ENCODE assay signal across 11 cellular contexts in the genomic region with DNA sequence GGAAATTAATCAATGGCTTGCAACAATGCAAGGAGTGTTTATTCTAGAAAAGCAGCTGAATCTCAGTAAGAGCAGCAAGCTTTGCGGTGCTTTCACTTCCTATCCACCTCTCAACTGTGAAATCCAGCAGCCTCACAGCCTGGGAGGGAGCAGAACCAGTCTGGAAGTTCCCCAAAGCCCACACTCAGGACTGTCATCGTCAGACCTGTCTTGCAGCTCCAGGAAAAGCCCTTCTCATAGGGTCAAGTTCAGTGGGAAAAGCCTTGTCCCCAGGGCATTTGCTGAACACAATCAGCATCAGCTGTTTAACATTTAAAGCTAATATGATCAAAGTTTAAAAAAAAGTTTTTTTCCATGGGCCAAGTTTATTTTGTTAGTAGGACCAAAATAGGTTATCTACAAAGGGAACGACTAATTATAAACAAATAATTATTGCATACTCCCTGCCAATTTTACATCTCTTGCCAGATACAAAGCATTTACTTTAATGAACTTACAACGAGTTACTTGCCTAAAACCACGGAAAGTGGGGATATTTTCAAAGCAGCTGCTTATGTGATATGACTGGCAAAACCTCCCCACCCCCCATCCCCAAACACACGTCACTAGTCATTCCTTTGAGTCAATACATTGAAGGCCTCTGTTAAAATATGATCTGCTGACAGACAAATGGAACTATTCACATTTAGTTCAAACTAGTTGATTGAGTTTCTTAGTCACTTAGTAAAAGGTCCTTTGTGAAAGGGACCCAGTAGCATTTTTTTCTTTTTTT.
DNase-seq lines count a peak whose midpoint lies in the region; ATAC-seq and TF ChIP-seq lines count a peak whose summit lies in the region.
"Had no signal": no experiment of that assay in that cellular context is flagged by ENCODE, and none has a peak within 500 bp of the region (broad histone marks: within the 10 kb centered on the region; RNA-seq: fewer than 3 reads in every experiment).

No MANE protein-coding gene starts in this region.

- in situ Hi-C loops in brain microvascular endothelial cell (cut with HindIII; ENCODE audit: low pct_ligation_motif_present, low sequenced_read_pairs), result no loop called here

- DNase-seq in glomerular visceral epithelial cell (ENCODE audit: extremely low spot score), result peak; percentile 20
- no peak for DNase-seq in effector memory CD4-positive, alpha-beta T cell
- DNase-seq in brain microvascular endothelial cell, result no peak
- no peak for DNase-seq in NCI-H1436 (lab: John Stamatoyannopoulos, UW)
- DNase-seq in SKM-1 treated with dmso at 0.1 percent for 144 hours (lab: John Stamatoyannopoulos, UW; ENCODE audit: unreplicated experiment), result no peak
- DNase-seq: activated CD4-positive, alpha-beta T cell treated with anti-CD3 and anti-CD28 coated beads, Interleukin-2, amount 50 U/mL, for 48 hours; Caco-2; NCI-H510A treated with DMSO at 0.1 percent for 48 hours had no signal

- H3K4me3 ChIP-seq in effector memory CD4-positive, alpha-beta T cell (ENCODE audit: insufficient read depth, low read depth, low read length, poor library complexity, severe bottlenecking), result no peak overlapping the region
- no peak overlapping the region for H3K4me3 ChIP-seq in brain microvascular endothelial cell (ENCODE audit: low read depth, low read length)

- H3K4me1 ChIP-seq in effector memory CD4-positive, alpha-beta T cell (ENCODE audit: control insufficient read depth, insufficient read depth, low read length, poor library complexity, severe bottlenecking), result no peaks in the 10 kb centered on the region
- H3K4me1 ChIP-seq: Caco-2 had no signal

- H3K36me3 ChIP-seq in effector memory CD4-positive, alpha-beta T cell (ENCODE audit: control insufficient read depth, insufficient read depth, low read length), result no peaks in the 10 kb centered on the region
- no peaks in the 10 kb centered on the region for H3K36me3 ChIP-seq in brain microvascular endothelial cell (replicated peaks)

- H3K27ac ChIP-seq in effector memory CD4-positive, alpha-beta T cell (ENCODE audit: insufficient read depth, low read length, poor library complexity, severe bottlenecking), result no peak overlapping the region
- H3K27ac ChIP-seq in brain microvascular endothelial cell, result no peak overlapping the region

- peak; percentile 46 for ATAC-seq in GM18508 (IDR thresholded peaks at IDR 0.05; ENCODE audit: insufficient read depth, unreplicated experiment)
- ATAC-seq in GM21737 (IDR thresholded peaks at IDR 0.05; ENCODE audit: unreplicated experiment), result peak; percentile 74
- peak; percentile 67 for ATAC-seq in HG03565 (IDR thresholded peaks at IDR 0.05; ENCODE audit: unreplicated experiment)

- TF ChIP-seq CTCF in brain microvascular endothelial cell (IDR thresholded peaks at IDR 0.05; ENCODE audit: low read depth, low read length, missing control alignments), result no peak

- H3K27me3 ChIP-seq in effector memory CD4-positive, alpha-beta T cell (replicated peaks; ENCODE audit: control insufficient read depth, insufficient read depth, low read length, poor library complexity, severe bottlenecking), result no peaks in the 10 kb centered on the region
- H3K27me3 ChIP-seq in brain microvascular endothelial cell (replicated peaks), result no peaks in the 10 kb centered on the region

- H3K9me3 ChIP-seq in effector memory CD4-positive, alpha-beta T cell (ENCODE audit: control insufficient read depth, low read length), result no peaks in the 10 kb centered on the region
- H3K9me3 ChIP-seq: Caco-2 had no signal
